In genomic region chr1:157116735-157117103, GRCh38 we compare ENCODE assay signal across 1 cellular context.
TF ChIP-seq lines count a peak whose summit lies in the region.

No MANE protein-coding gene starts in this region.

TF ChIP-seq in K562, 482 proteins besides CTCF, POLR2A, EP300 and RAD21 (continued from another document):
- TF ChIP-seq, protein P1, sequence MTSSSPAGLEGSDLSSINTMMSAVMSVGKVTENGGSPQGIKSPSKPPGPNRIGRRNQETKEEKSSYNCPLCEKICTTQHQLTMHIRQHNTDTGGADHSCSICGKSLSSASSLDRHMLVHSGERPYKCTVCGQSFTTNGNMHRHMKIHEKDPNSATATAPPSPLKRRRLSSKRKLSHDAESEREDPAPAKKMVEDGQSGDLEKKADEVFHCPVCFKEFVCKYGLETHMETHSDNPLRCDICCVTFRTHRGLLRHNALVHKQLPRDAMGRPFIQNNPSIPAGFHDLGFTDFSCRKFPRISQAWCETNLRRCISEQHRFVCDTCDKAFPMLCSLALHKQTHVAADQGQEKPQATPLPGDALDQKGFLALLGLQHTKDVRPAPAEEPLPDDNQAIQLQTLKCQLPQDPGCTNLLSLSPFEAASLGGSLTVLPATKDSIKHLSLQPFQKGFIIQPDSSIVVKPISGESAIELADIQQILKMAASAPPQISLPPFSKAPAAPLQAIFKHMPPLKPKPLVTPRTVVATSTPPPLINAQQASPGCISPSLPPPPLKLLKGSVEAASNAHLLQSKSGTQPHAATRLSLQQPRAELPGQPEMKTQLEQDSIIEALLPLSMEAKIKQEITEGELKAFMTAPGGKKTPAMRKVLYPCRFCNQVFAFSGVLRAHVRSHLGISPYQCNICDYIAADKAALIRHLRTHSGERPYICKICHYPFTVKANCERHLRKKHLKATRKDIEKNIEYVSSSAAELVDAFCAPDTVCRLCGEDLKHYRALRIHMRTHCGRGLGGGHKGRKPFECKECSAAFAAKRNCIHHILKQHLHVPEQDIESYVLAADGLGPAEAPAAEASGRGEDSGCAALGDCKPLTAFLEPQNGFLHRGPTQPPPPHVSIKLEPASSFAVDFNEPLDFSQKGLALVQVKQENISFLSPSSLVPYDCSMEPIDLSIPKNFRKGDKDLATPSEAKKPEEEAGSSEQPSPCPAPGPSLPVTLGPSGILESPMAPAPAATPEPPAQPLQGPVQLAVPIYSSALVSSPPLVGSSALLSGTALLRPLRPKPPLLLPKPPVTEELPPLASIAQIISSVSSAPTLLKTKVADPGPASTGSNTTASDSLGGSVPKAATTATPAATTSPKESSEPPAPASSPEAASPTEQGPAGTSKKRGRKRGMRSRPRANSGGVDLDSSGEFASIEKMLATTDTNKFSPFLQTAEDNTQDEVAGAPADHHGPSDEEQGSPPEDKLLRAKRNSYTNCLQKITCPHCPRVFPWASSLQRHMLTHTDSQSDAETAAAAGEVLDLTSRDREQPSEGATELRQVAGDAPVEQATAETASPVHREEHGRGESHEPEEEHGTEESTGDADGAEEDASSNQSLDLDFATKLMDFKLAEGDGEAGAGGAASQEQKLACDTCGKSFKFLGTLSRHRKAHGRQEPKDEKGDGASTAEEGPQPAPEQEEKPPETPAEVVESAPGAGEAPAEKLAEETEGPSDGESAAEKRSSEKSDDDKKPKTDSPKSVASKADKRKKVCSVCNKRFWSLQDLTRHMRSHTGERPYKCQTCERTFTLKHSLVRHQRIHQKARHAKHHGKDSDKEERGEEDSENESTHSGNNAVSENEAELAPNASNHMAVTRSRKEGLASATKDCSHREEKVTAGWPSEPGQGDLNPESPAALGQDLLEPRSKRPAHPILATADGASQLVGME (CRISPR knock-in tag; IDR thresholded peaks at IDR 0.05) = no peak
- no peak for TF ChIP-seq ZNF583 (CRISPR knock-in tag; IDR thresholded peaks at IDR 0.05)
- peak; percentile 28 to 36; a peak in 1 of 4 replicates for TF ChIP-seq KDM1A (IDR thresholded peaks at IDR 0.05)
- TF ChIP-seq SMARCA5 (IDR thresholded peaks at IDR 0.05) = peak; percentile 26; the same call in 1 of the 2 replicates
- no peak for TF ChIP-seq HDAC2 (IDR thresholded peaks at IDR 0.05)
- 0 out of 2 replicates have a peak, but pooled peaks have one; percentile 34 for TF ChIP-seq ADNP (tag; IDR thresholded peaks at IDR 0.05)
- TF ChIP-seq BCOR (IDR thresholded peaks at IDR 0.05) = peak; percentile 71
- no peak for TF ChIP-seq NFIC (IDR thresholded peaks at IDR 0.05)
- no peak for TF ChIP-seq ATF1 (CRISPR knock-in tag; IDR thresholded peaks at IDR 0.05)
- TF ChIP-seq ATF1 (tag; IDR thresholded peaks at IDR 0.05) = no peak
- TF ChIP-seq ZBTB17 (CRISPR knock-in tag; IDR thresholded peaks at IDR 0.05) = no peak
- peak; percentile 86 for TF ChIP-seq RBM25 (IDR thresholded peaks at IDR 0.05; ENCODE audit: low read depth, low read length, severe bottlenecking)
